9 cellular contexts compared by ENCODE assay signal in the genomic region with DNA sequence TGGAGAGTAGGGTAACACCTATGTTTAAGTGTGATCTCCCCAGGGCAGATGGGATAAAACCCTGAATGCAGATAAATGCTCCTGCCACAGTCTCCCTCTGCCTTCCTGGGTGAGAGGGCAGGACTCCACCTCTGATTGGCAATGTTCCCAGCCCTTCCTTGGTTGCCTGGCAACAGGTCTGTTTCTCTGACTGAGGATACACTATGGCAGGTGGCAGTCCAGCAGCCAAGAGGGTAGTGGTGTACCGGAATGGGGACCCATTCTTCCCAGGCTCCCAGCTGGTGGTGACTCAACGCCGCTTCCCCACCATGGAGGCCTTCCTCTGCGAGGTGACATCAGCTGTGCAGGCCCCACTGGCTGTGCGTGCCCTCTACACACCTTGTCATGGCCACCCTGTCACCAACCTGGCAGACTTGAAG. TPM values are rescaled to one million over a fixed set of nuclear protein-coding genes. Genes with fewer than 3 reads are reported as not detected.
A peak's percentile ranks its signal among the peaks of the same experiment; 100 is the strongest.
DNase-seq lines count a peak whose midpoint lies in the region; ATAC-seq and TF ChIP-seq lines count a peak whose summit lies in the region.
"Had no signal": no experiment of that assay in that cellular context is flagged by ENCODE, and none has a peak within 500 bp of the region (broad histone marks: within the 10 kb centered on the region; RNA-seq: fewer than 3 reads in every experiment).

TSS of gene DCDC2B (plus strand) at position 199 of the 419 bp plus-strand sequence. CDS start at position 204, 5 bp downstream.

- no peak within 1 kb of the TSS for H3K4me2 ChIP-seq in GM23248 (ENCODE audit: unreplicated experiment)

- no peaks in the 10 kb centered on the region for H3K36me3 Mint-ChIP-seq in osteocyte (ENCODE audit: unreplicated experiment)

- no peaks in the 10 kb centered on the region for H3K4me1 ChIP-seq in GM23248 (ENCODE audit: insufficient read depth)
- peaks cover 0 to 8% of the 10 kb centered on the region in 2 donors for H3K4me1 ChIP-seq in breast epithelium

- H3K9me3 ChIP-seq in GM23248 (ENCODE audit: low read depth) (no peaks in the 10 kb centered on the region), breast epithelium (no peaks in the 10 kb centered on the region)

- no peaks in the 10 kb centered on the region for H4K20me1 ChIP-seq in GM23248 (ENCODE audit: insufficient read depth)

- no peak within 1 kb of the TSS for H3K9ac ChIP-seq in GM23248

- intact Hi-C loops in breast epithelium (cut with DNase I; ENCODE audit: low total_unique reads): no loop called here

- no peaks in the 10 kb centered on the region for H3K9me2 ChIP-seq in GM23248 (ENCODE audit: insufficient read depth)

- TF ChIP-seq POLR2A in breast epithelium (IDR thresholded peaks at IDR 0.05): no peak

- TF ChIP-seq CTCF in breast epithelium (IDR thresholded peaks at IDR 0.05): no peak
- TF ChIP-seq CTCF in osteocyte (IDR thresholded peaks at IDR 0.05): no peak

- H2AFZ ChIP-seq in GM23248: no peak within 1 kb of the TSS

- DNase-seq in GM23248: peak; percentile 29
- peak; percentile 97 for DNase-seq in NCI-H2171 treated with DMSO at 0.1 percent for 48 hours (lab: John Stamatoyannopoulos, UW)
- DNase-seq in breast epithelium (ENCODE audit: low spot score in 2 of 2): peak; percentile 67 to 83
- no peak for DNase-seq in osteocyte (ENCODE audit: extremely low spot score, unreplicated experiment)
- no peak for DNase-seq in AG08395 (ENCODE audit: low spot score)
- DNase-seq in stimulated activated CD4-positive, alpha-beta T cell treated with anti-CD3 and anti-CD28 coated beads, Interleukin-4, amount 100 ng/mL, for 24 hours: no peak
- DNase-seq in amniotic stem cell (lab: John Stamatoyannopoulos, UW): no peak

- ATAC-seq in GM21717 (IDR thresholded peaks at IDR 0.05; ENCODE audit: unreplicated experiment): no peak

- no peaks in the 10 kb centered on the region for H3K79me2 ChIP-seq in GM23248 (ENCODE audit: insufficient read depth)

- H3K36me3 ChIP-seq in GM23248 (ENCODE audit: low read depth): no peaks in the 10 kb centered on the region
- no peaks in the 10 kb centered on the region for H3K36me3 ChIP-seq in breast epithelium

- in situ Hi-C loops in GM23248 (cut with MboI): no loop called here

- H3K4me3 ChIP-seq in GM23248: no peak within 1 kb of the TSS
- H3K4me3 ChIP-seq in breast epithelium: no peak within 1 kb of the TSS

- 0 out of 2 replicates have a peak, but pooled peaks cover 5% of the 10 kb centered on the region for H3F3A ChIP-seq in GM23248 (ENCODE audit: insufficient read depth)

- 69 to 74% methylated on average over 5 of the region's 5 CpGs for WGBS in GM23248 (ENCODE audit: low coverage in 1 of 2, low lambda C conversion rate in 2 of 2, missing lambda C conversion rate in 2 of 2), 2 experiments

- H3K27ac Mint-ChIP-seq in osteocyte (ENCODE audit: unreplicated experiment): peak within 1 kb of the TSS; percentile 32

- H3K27me3 ChIP-seq in GM23248 (replicated peaks; ENCODE audit: insufficient read depth): no peaks in the 10 kb centered on the region
- H3K27me3 ChIP-seq in breast epithelium: no peaks in the 10 kb centered on the region

- no peaks in the 10 kb centered on the region for H3K9me3 Mint-ChIP-seq in osteocyte (ENCODE audit: unreplicated experiment)

- no peaks in the 10 kb centered on the region for H3K27me3 Mint-ChIP-seq in osteocyte (ENCODE audit: unreplicated experiment)

- no peak within 1 kb of the TSS for H3K4me3 Mint-ChIP-seq in osteocyte (ENCODE audit: unreplicated experiment)

- H3K4me1 Mint-ChIP-seq in osteocyte (ENCODE audit: unreplicated experiment): peaks cover 12% of the 10 kb centered on the region

- no peak within 1 kb of the TSS for H3K27ac ChIP-seq in GM23248
- peak within 1 kb of the TSS in 1 of 2 donors; percentile 42 for H3K27ac ChIP-seq in breast epithelium
- H3K27ac ChIP-seq: epithelial cell of prostate had no signal

RNA-seq across cellular contexts. Expression of gene DCDC2B, which starts in this region (rescaled TPM):
- not detected in 2 replicates for total RNA-seq in GM23248 (2014; rRNA removed; shearing (Covaris generic))
- polyA plus RNA-seq in GM23248 (2016; fragmentation: Nextera tagmentation; extraction: Ambion mirVana): 0.21 and 0.25 TPM in 2 replicates
- total RNA-seq in breast epithelium (under 1 TPM in 1 of 3 donors, not detected in 2; 0.33 TPM), osteocyte (not detected in 2 replicates)

Comparison
In these comparisons a context has a peak if more than half of its experiments do, and no peak if none do; other contexts are left out.
1. Peak in DNase-seq in GM23248; RNA of the gene not detected or under 1 TPM.
2. Peak in DNase-seq in breast epithelium; RNA of the gene not detected or under 1 TPM.